ENCODE assay signal across 2 cellular contexts in genomic region chr19:31890230-31890629, GRCh38.
TF ChIP-seq lines count a peak whose summit lies in the region.

No MANE protein-coding gene starts in this region.

TF ChIP-seq in HepG2, 621 proteins besides CTCF, POLR2A, EP300 and RAD21 (continued from another document):
- TF ChIP-seq ZNF597 (CRISPR knock-in tag; IDR thresholded peaks at IDR 0.05) (no peak), ZNF138 (CRISPR knock-in tag; IDR thresholded peaks at IDR 0.05; ENCODE audit: low read depth) (no peak), ZNF614 (CRISPR knock-in tag; IDR thresholded peaks at IDR 0.05; ENCODE audit: borderline replicate concordance) (no peak)

TF ChIP-seq in WTC11, 78 proteins besides CTCF, POLR2A, EP300 and RAD21 (continued from another document):
- TF ChIP-seq ZNF425 (CRISPR knock-in tag; conservative IDR thresholded peaks at IDR 0.05) (no peak), RORB (CRISPR knock-in tag; IDR thresholded peaks at IDR 0.05) (no peak), FOXP1 (CRISPR knock-in tag; IDR thresholded peaks at IDR 0.05; ENCODE audit: borderline replicate concordance) (no peak), TP53 (CRISPR knock-in tag; IDR thresholded peaks at IDR 0.05) (no peak), GTF2I (CRISPR knock-in tag; conservative IDR thresholded peaks at IDR 0.05) (no peak)
